Comparison of ENCODE assay signal across 25 cellular contexts in the genomic region with DNA sequence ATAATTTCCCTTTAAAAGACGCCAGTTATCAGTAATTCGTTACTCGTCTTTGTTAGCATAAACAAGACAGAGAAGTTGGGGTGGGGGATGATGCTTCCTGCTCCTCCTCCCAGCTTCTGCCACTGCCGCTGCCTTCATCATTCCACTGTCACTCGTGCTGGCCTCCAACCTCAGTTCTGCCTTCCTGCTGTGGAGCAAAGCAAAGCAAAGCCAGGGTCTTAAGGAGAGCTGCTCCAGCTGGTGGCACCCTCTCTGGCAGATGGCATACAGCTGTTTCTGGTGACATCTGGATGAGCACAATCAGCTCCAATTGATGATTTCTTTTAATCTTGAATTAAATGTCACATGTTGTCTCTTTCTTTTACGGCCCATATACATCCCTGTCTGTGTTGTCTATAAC.
"Had no signal": no experiment of that assay in that cellular context is flagged by ENCODE, and none has a peak within 500 bp of the region (broad histone marks: within the 10 kb centered on the region; RNA-seq: fewer than 3 reads in every experiment).

No MANE protein-coding gene starts in this region.

- H3K36me3 ChIP-seq: ascending aorta, cardiac muscle cell had no signal

- ATAC-seq: activated CD8-positive, alpha-beta T cell treated with anti-CD3 and anti-CD28 coated beads for 36 hours; Right ventricle myocardium inferior had no signal

- DNase-seq: activated CD4-positive, alpha-beta T cell treated with anti-CD3 and anti-CD28 coated beads, Interleukin-2, amount 10 ng/mL, durations not matched to agents 24 days and 14 days; activated CD4-positive, alpha-beta T cell treated with anti-CD3 and anti-CD28 coated beads, Interleukin-2, amount 50 U/mL, for 4 hours; activated CD8-positive, alpha-beta T cell treated with anti-CD3 and anti-CD28 coated beads for 36 hours; activated gamma-delta T cell; activated naive CD4-positive, alpha-beta T cell treated with Interleukin-2 at 50 U/mL for 16 hours; activated naive CD8-positive, alpha-beta T cell treated with anti-CD3 and anti-CD28 coated beads, Interleukin-2, amount 10 ng/mL, durations not matched to agents 7 days and 5 days; activated T-cell treated with anti-CD3 and anti-CD28 coated beads, Interleukin-2, amount 50 U/mL, for 24 hours; amygdala; Karpas-422; KBM-7; NCI-H1048; NCI-H146; NCI-H187; NCI-H2029 treated with DMSO at 0.1 percent for 48 hours; NCI-H2107; NCI-H2171; NCI-H510A; NCI-H69; NK-92 treated with Interleukin-12 subunit alpha and Interleukin-12 subunit beta, amount 100 ng/mL, for 24 hours; PC-9; SIG-M5 had no signal

- H3K27me3 ChIP-seq: ascending aorta, cardiac muscle cell had no signal

- H3K4me3 ChIP-seq: ascending aorta, cardiac muscle cell, PC-9 had no signal

- H3K9me3 ChIP-seq: ascending aorta had no signal

- H3K4me2 ChIP-seq: PC-9 had no signal

- H3K4me1 ChIP-seq: ascending aorta had no signal

- H3K27ac ChIP-seq: ascending aorta, cardiac muscle cell, PC-9, RWPE1 had no signal
